In genomic region chr16:1082266-1082951, GRCh38 we compare ENCODE assay signal across 1 cellular context.
TF ChIP-seq lines count a peak whose summit lies in the region.

No MANE protein-coding gene starts in this region.

TF ChIP-seq in HepG2, 621 proteins besides CTCF, POLR2A, EP300 and RAD21 (continued from another document and continues in another):
- TF ChIP-seq, protein P1, sequence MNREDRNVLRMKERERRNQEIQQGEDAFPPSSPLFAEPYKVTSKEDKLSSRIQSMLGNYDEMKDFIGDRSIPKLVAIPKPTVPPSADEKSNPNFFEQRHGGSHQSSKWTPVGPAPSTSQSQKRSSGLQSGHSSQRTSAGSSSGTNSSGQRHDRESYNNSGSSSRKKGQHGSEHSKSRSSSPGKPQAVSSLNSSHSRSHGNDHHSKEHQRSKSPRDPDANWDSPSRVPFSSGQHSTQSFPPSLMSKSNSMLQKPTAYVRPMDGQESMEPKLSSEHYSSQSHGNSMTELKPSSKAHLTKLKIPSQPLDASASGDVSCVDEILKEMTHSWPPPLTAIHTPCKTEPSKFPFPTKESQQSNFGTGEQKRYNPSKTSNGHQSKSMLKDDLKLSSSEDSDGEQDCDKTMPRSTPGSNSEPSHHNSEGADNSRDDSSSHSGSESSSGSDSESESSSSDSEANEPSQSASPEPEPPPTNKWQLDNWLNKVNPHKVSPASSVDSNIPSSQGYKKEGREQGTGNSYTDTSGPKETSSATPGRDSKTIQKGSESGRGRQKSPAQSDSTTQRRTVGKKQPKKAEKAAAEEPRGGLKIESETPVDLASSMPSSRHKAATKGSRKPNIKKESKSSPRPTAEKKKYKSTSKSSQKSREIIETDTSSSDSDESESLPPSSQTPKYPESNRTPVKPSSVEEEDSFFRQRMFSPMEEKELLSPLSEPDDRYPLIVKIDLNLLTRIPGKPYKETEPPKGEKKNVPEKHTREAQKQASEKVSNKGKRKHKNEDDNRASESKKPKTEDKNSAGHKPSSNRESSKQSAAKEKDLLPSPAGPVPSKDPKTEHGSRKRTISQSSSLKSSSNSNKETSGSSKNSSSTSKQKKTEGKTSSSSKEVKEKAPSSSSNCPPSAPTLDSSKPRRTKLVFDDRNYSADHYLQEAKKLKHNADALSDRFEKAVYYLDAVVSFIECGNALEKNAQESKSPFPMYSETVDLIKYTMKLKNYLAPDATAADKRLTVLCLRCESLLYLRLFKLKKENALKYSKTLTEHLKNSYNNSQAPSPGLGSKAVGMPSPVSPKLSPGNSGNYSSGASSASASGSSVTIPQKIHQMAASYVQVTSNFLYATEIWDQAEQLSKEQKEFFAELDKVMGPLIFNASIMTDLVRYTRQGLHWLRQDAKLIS (CRISPR knock-in tag; IDR thresholded peaks at IDR 0.05), result peak; percentile 85; the same call in 1 of the 2 replicates
- 0 out of 2 replicates have a peak, but pooled peaks have one; percentile 69 for TF ChIP-seq ZNF550 (CRISPR knock-in tag; IDR thresholded peaks at IDR 0.05; ENCODE audit: borderline replicate concordance)
- TF ChIP-seq SRY (CRISPR knock-in tag; IDR thresholded peaks at IDR 0.05), result peak; percentile 91
- TF ChIP-seq ZBTB34 (CRISPR knock-in tag; IDR thresholded peaks at IDR 0.05), result peak; percentile 39; the same call in 1 of the 2 replicates
- peak; percentile 90; the same call in 1 of the 2 replicates for TF ChIP-seq ZNF451 (CRISPR knock-in tag; IDR thresholded peaks at IDR 0.05)
- TF ChIP-seq ZFP36L1 (CRISPR knock-in tag; IDR thresholded peaks at IDR 0.05), result peak; percentile 73; the same call in 1 of the 2 replicates
- TF ChIP-seq ZNF121 (CRISPR knock-in tag; IDR thresholded peaks at IDR 0.05), result peak; percentile 55; the same call in 1 of the 2 replicates
- TF ChIP-seq ZNF720 (CRISPR knock-in tag; IDR thresholded peaks at IDR 0.05), result peak; percentile 9; the same call in 1 of the 2 replicates
- TF ChIP-seq, protein P2, sequence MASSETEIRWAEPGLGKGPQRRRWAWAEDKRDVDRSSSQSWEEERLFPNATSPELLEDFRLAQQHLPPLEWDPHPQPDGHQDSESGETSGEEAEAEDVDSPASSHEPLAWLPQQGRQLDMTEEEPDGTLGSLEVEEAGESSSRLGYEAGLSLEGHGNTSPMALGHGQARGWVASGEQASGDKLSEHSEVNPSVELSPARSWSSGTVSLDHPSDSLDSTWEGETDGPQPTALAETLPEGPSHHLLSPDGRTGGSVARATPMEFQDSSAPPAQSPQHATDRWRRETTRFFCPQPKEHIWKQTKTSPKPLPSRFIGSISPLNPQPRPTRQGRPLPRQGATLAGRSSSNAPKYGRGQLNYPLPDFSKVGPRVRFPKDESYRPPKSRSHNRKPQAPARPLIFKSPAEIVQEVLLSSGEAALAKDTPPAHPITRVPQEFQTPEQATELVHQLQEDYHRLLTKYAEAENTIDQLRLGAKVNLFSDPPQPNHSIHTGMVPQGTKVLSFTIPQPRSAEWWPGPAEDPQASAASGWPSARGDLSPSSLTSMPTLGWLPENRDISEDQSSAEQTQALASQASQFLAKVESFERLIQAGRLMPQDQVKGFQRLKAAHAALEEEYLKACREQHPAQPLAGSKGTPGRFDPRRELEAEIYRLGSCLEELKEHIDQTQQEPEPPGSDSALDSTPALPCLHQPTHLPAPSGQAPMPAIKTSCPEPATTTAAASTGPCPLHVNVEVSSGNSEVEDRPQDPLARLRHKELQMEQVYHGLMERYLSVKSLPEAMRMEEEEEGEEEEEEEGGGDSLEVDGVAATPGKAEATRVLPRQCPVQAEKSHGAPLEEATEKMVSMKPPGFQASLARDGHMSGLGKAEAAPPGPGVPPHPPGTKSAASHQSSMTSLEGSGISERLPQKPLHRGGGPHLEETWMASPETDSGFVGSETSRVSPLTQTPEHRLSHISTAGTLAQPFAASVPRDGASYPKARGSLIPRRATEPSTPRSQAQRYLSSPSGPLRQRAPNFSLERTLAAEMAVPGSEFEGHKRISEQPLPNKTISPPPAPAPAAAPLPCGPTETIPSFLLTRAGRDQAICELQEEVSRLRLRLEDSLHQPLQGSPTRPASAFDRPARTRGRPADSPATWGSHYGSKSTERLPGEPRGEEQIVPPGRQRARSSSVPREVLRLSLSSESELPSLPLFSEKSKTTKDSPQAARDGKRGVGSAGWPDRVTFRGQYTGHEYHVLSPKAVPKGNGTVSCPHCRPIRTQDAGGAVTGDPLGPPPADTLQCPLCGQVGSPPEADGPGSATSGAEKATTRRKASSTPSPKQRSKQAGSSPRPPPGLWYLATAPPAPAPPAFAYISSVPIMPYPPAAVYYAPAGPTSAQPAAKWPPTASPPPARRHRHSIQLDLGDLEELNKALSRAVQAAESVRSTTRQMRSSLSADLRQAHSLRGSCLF (CRISPR knock-in tag; IDR thresholded peaks at IDR 0.05; ENCODE audit: borderline replicate concordance), result 0 out of 2 replicates have a peak, but pooled peaks have one; percentile 26
- TF ChIP-seq, protein P3, sequence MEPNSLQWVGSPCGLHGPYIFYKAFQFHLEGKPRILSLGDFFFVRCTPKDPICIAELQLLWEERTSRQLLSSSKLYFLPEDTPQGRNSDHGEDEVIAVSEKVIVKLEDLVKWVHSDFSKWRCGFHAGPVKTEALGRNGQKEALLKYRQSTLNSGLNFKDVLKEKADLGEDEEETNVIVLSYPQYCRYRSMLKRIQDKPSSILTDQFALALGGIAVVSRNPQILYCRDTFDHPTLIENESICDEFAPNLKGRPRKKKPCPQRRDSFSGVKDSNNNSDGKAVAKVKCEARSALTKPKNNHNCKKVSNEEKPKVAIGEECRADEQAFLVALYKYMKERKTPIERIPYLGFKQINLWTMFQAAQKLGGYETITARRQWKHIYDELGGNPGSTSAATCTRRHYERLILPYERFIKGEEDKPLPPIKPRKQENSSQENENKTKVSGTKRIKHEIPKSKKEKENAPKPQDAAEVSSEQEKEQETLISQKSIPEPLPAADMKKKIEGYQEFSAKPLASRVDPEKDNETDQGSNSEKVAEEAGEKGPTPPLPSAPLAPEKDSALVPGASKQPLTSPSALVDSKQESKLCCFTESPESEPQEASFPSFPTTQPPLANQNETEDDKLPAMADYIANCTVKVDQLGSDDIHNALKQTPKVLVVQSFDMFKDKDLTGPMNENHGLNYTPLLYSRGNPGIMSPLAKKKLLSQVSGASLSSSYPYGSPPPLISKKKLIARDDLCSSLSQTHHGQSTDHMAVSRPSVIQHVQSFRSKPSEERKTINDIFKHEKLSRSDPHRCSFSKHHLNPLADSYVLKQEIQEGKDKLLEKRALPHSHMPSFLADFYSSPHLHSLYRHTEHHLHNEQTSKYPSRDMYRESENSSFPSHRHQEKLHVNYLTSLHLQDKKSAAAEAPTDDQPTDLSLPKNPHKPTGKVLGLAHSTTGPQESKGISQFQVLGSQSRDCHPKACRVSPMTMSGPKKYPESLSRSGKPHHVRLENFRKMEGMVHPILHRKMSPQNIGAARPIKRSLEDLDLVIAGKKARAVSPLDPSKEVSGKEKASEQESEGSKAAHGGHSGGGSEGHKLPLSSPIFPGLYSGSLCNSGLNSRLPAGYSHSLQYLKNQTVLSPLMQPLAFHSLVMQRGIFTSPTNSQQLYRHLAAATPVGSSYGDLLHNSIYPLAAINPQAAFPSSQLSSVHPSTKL (CRISPR knock-in tag; IDR thresholded peaks at IDR 0.05), result peak; percentile 82
- TF ChIP-seq RFX3 (CRISPR knock-in tag; IDR thresholded peaks at IDR 0.05), result no peak
- no peak for TF ChIP-seq ZNF17 (CRISPR knock-in tag; IDR thresholded peaks at IDR 0.05)
- peak; percentile 46; the same call in 1 of the 2 replicates for TF ChIP-seq ZKSCAN1 (IDR thresholded peaks at IDR 0.05; ENCODE audit: low read length)
- peak; percentile 97 for TF ChIP-seq ZNF280D (CRISPR knock-in tag; IDR thresholded peaks at IDR 0.05)
- TF ChIP-seq TARDBP (CRISPR knock-in tag; IDR thresholded peaks at IDR 0.05), result peak; percentile 91
- TF ChIP-seq ZNF772 (CRISPR knock-in tag; IDR thresholded peaks at IDR 0.05), result peak; percentile 98
- peak; percentile 82 for TF ChIP-seq ELF1 (CRISPR knock-in tag; IDR thresholded peaks at IDR 0.05)
- TF ChIP-seq NFYB (CRISPR knock-in tag; IDR thresholded peaks at IDR 0.05), result peak; percentile 31
- peak; percentile 97 for TF ChIP-seq RARA (CRISPR knock-in tag; IDR thresholded peaks at IDR 0.05)
- TF ChIP-seq ZBTB21 (CRISPR knock-in tag; IDR thresholded peaks at IDR 0.05), result no peak; the same call in 1 of the 2 replicates
- TF ChIP-seq KDM5A (IDR thresholded peaks at IDR 0.05; ENCODE audit: borderline replicate concordance, low read length), result no peak
- no peak for TF ChIP-seq TCF7 (IDR thresholded peaks at IDR 0.05; ENCODE audit: low read depth)
- 0 out of 2 replicates have a peak, but pooled peaks have one; percentile 13 for TF ChIP-seq MZF1 (CRISPR knock-in tag; IDR thresholded peaks at IDR 0.05; ENCODE audit: borderline replicate concordance)
- peak; percentile 87; the same call in 1 of the 2 replicates for TF ChIP-seq ZNF280B (CRISPR knock-in tag; IDR thresholded peaks at IDR 0.05; ENCODE audit: borderline replicate concordance)
- peak; percentile 44; the same call in 1 of the 2 replicates for TF ChIP-seq NCOR1 (IDR thresholded peaks at IDR 0.05; ENCODE audit: borderline replicate concordance, low read length)
- TF ChIP-seq SRF (IDR thresholded peaks at IDR 0.05; ENCODE audit: low read depth, low read length), result no peak
- peak; percentile 59; the same call in 1 of the 2 replicates for TF ChIP-seq REL (CRISPR knock-in tag; conservative IDR thresholded peaks at IDR 0.05)
- TF ChIP-seq, protein P4, sequence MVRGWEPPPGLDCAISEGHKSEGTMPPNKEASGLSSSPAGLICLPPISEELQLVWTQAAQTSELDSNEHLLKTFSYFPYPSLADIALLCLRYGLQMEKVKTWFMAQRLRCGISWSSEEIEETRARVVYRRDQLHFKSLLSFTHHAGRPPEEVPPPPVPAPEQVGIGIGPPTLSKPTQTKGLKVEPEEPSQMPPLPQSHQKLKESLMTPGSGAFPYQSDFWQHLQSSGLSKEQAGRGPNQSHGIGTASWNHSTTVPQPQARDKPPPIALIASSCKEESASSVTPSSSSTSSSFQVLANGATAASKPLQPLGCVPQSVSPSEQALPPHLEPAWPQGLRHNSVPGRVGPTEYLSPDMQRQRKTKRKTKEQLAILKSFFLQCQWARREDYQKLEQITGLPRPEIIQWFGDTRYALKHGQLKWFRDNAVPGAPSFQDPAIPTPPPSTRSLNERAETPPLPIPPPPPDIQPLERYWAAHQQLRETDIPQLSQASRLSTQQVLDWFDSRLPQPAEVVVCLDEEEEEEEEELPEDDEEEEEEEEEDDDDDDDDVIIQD (CRISPR knock-in tag; IDR thresholded peaks at IDR 0.05; ENCODE audit: low read depth), result no peak
